ENCODE assay signal across 1 cellular context in genomic region chr20:48126227-48126740, GRCh38.
A peak's percentile ranks its signal among the peaks of the same experiment; 100 is the strongest.
TF ChIP-seq lines count a peak whose summit lies in the region.

No MANE protein-coding gene starts in this region.

TF ChIP-seq in HepG2, 621 proteins besides CTCF, POLR2A, EP300 and RAD21 (continued from another document and continues in another):
- TF ChIP-seq ZNF407 (CRISPR knock-in tag; IDR thresholded peaks at IDR 0.05; ENCODE audit: not compliant biosample characterization) (peak; percentile 41), TFE3 (CRISPR knock-in tag; IDR thresholded peaks at IDR 0.05) (peak; percentile 21; the same call in 1 of the 2 replicates), ZNF431 (CRISPR knock-in tag; IDR thresholded peaks at IDR 0.05; ENCODE audit: borderline replicate concordance, low read depth) (no peak), HMG20B (CRISPR knock-in tag; conservative IDR thresholded peaks at IDR 0.05) (no peak; the same call in 1 of the 2 replicates), ZNF775 (CRISPR knock-in tag; IDR thresholded peaks at IDR 0.05; ENCODE audit: borderline replicate concordance) (no peak), U2AF2 (IDR thresholded peaks at IDR 0.05; ENCODE audit: low read depth, low read length) (no peak), KLF11 (CRISPR knock-in tag; IDR thresholded peaks at IDR 0.05) (no peak), PRDM4 (CRISPR knock-in tag; IDR thresholded peaks at IDR 0.05; ENCODE audit: borderline replicate concordance) (no peak), ZBTB21 (CRISPR knock-in tag; IDR thresholded peaks at IDR 0.05) (no peak), ZNF329 (CRISPR knock-in tag; IDR thresholded peaks at IDR 0.05; ENCODE audit: low read depth) (no peak), ZNF335 (CRISPR knock-in tag; IDR thresholded peaks at IDR 0.05) (no peak), HMGA1 (CRISPR knock-in tag; conservative IDR thresholded peaks at IDR 0.05) (no peak), GPN1 (CRISPR knock-in tag; IDR thresholded peaks at IDR 0.05; ENCODE audit: borderline replicate concordance) (no peak), ZNF333 (CRISPR knock-in tag; IDR thresholded peaks at IDR 0.05; ENCODE audit: borderline replicate concordance) (no peak), ZNF83 (CRISPR knock-in tag; IDR thresholded peaks at IDR 0.05; ENCODE audit: borderline replicate concordance) (no peak), ZFP36L2 (CRISPR knock-in tag; IDR thresholded peaks at IDR 0.05) (no peak), IKZF1 (IDR thresholded peaks at IDR 0.05) (no peak), RORA (CRISPR knock-in tag; IDR thresholded peaks at IDR 0.05) (no peak), TSC22D2 (CRISPR knock-in tag; IDR thresholded peaks at IDR 0.05; ENCODE audit: borderline replicate concordance) (no peak), ZNF724P (CRISPR knock-in tag; IDR thresholded peaks at IDR 0.05; ENCODE audit: borderline replicate concordance) (no peak), ZSCAN31 (CRISPR knock-in tag; IDR thresholded peaks at IDR 0.05; ENCODE audit: low read depth) (no peak), SMC3 (IDR thresholded peaks at IDR 0.05; ENCODE audit: low read length) (no peak), ATM (IDR thresholded peaks at IDR 0.05; ENCODE audit: borderline replicate concordance) (no peak), GATAD1 (CRISPR knock-in tag; IDR thresholded peaks at IDR 0.05) (no peak), ZSCAN20 (CRISPR knock-in tag; IDR thresholded peaks at IDR 0.05; ENCODE audit: borderline replicate concordance) (no peak), PBX2 (CRISPR knock-in tag; IDR thresholded peaks at IDR 0.05) (no peak), EED (CRISPR knock-in tag; IDR thresholded peaks at IDR 0.05) (no peak), ZNF24 (IDR thresholded peaks at IDR 0.05) (no peak), ZNF547 (CRISPR knock-in tag; IDR thresholded peaks at IDR 0.05) (no peak), ZNF598 (CRISPR knock-in tag; IDR thresholded peaks at IDR 0.05; ENCODE audit: borderline replicate concordance) (no peak), HNF1B (CRISPR knock-in tag; IDR thresholded peaks at IDR 0.05) (peak; percentile 50; the same call in 1 of the 2 replicates), CSRNP2 (CRISPR knock-in tag; conservative IDR thresholded peaks at IDR 0.05; ENCODE audit: low read depth) (no peak)
- TF ChIP-seq, protein P1, sequence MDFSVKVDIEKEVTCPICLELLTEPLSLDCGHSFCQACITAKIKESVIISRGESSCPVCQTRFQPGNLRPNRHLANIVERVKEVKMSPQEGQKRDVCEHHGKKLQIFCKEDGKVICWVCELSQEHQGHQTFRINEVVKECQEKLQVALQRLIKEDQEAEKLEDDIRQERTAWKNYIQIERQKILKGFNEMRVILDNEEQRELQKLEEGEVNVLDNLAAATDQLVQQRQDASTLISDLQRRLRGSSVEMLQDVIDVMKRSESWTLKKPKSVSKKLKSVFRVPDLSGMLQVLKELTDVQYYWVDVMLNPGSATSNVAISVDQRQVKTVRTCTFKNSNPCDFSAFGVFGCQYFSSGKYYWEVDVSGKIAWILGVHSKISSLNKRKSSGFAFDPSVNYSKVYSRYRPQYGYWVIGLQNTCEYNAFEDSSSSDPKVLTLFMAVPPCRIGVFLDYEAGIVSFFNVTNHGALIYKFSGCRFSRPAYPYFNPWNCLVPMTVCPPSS (IDR thresholded peaks at IDR 0.05): no peak
- TF ChIP-seq, protein P2, sequence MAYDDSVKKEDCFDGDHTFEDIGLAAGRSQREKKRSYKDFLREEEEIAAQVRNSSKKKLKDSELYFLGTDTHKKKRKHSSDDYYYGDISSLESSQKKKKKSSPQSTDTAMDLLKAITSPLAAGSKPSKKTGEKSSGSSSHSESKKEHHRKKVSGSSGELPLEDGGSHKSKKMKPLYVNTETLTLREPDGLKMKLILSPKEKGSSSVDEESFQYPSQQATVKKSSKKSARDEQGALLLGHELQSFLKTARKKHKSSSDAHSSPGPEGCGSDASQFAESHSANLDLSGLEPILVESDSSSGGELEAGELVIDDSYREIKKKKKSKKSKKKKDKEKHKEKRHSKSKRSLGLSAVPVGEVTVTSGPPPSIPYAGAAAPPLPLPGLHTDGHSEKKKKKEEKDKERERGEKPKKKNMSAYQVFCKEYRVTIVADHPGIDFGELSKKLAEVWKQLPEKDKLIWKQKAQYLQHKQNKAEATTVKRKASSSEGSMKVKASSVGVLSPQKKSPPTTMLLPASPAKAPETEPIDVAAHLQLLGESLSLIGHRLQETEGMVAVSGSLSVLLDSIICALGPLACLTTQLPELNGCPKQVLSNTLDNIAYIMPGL (CRISPR knock-in tag; IDR thresholded peaks at IDR 0.05; ENCODE audit: borderline replicate concordance in 1 of 2, low read depth in 1 of 2): no peak
- TF ChIP-seq, protein P3, sequence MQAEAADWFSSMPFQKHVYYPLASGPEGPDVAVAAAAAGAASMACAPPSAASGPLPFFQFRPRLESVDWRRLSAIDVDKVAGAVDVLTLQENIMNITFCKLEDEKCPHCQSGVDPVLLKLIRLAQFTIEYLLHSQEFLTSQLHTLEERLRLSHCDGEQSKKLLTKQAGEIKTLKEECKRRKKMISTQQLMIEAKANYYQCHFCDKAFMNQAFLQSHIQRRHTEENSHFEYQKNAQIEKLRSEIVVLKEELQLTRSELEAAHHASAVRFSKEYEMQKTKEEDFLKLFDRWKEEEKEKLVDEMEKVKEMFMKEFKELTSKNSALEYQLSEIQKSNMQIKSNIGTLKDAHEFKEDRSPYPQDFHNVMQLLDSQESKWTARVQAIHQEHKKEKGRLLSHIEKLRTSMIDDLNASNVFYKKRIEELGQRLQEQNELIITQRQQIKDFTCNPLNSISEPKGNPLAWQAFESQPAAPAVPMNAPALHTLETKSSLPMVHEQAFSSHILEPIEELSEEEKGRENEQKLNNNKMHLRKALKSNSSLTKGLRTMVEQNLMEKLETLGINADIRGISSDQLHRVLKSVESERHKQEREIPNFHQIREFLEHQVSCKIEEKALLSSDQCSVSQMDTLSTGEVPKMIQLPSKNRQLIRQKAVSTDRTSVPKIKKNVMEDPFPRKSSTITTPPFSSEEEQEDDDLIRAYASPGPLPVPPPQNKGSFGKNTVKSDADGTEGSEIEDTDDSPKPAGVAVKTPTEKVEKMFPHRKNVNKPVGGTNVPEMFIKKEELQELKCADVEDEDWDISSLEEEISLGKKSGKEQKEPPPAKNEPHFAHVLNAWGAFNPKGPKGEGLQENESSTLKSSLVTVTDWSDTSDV (CRISPR knock-in tag; IDR thresholded peaks at IDR 0.05): no peak
